Comparison of ENCODE assay signal across 1 cellular context in the genomic region with DNA sequence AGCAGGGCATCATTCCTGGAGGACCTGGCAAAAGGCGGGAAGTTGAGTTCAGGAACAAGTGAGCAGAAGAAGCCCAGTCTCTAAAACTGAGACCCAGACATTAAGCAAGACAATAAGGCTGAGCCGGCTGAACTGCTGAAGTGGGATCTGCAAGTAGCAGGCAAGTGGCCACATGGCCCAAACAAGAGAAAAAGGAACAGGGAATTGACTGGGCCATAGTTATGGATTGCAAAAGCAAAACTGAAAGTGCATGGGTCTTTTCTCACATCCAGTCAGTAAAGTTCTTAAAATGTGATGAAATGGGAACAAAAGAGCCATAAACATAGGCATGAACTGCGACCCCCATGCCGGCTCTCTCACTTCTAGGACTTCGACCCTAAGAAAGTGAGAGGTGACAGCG.
TF ChIP-seq lines count a peak whose summit lies in the region.

No MANE protein-coding gene starts in this region.

TF ChIP-seq in HepG2, 621 proteins besides CTCF, POLR2A, EP300 and RAD21 (continued from another document):
- TF ChIP-seq TRAFD1 (CRISPR knock-in tag; IDR thresholded peaks at IDR 0.05; ENCODE audit: borderline replicate concordance) (no peak), KAT8 (CRISPR knock-in tag; IDR thresholded peaks at IDR 0.05) (no peak), NFATC3 (CRISPR knock-in tag; IDR thresholded peaks at IDR 0.05) (no peak), PRMT3 (CRISPR knock-in tag; IDR thresholded peaks at IDR 0.05; ENCODE audit: borderline replicate concordance, low read depth) (no peak), ZNF576 (CRISPR knock-in tag; IDR thresholded peaks at IDR 0.05) (no peak), ZNF816 (CRISPR knock-in tag; IDR thresholded peaks at IDR 0.05; ENCODE audit: borderline replicate concordance) (no peak)
- TF ChIP-seq, protein P1, sequence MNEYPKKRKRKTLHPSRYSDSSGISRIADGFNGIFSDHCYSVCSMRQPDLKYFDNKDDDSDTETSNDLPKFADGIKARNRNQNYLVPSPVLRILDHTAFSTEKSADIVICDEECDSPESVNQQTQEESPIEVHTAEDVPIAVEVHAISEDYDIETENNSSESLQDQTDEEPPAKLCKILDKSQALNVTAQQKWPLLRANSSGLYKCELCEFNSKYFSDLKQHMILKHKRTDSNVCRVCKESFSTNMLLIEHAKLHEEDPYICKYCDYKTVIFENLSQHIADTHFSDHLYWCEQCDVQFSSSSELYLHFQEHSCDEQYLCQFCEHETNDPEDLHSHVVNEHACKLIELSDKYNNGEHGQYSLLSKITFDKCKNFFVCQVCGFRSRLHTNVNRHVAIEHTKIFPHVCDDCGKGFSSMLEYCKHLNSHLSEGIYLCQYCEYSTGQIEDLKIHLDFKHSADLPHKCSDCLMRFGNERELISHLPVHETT (CRISPR knock-in tag; conservative IDR thresholded peaks at IDR 0.05): no peak
